Comparison of ENCODE assay signal across 19 cellular contexts in the genomic region with DNA sequence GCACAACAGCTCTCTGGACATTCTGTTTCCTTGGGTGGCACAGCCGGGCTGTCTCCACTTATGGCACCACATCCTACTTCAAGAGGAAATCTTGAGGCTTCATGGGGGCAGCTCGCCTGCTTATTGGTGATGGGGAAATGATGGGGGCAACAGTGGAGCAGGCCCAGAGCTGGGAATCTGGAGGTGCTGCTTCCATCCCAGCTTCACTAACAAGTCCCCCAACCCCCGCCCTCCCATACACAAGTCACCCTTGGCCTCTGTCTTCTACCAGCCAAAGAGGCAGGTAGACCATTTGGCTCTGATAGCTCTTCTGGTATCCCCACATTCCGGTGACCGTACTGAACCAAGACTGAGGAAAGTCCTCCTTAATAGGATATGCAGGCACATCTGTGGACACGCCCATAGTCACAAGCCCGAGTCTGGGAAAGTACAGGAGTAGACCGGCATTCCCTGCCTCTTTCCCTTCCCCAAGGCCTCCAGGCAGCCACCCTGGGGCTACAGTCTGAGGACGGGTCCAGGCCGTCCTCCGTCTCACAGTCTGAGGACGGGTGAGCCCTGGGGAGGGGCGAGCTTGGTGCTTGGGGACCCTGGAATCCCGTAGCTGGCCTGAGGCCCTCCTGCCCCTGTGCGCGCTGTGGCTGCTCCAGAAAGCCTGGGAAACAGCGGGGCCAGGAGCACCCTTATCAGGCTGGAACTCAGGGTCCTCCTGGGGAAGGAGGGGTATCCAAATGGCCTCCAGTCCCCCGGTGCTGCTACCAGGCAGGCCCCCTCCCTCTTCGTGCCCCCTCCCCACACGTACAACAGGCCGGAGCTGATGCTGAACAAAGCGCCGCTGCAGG.
A peak's percentile ranks its signal among the peaks of the same experiment; 100 is the strongest.
DNase-seq lines count a peak whose midpoint lies in the region; ATAC-seq and TF ChIP-seq lines count a peak whose summit lies in the region.
"Had no signal": no experiment of that assay in that cellular context is flagged by ENCODE, and none has a peak within 500 bp of the region (broad histone marks: within the 10 kb centered on the region; RNA-seq: fewer than 3 reads in every experiment).

No MANE protein-coding gene starts in this region.

- no peaks in the 10 kb centered on the region for H3K36me3 Mint-ChIP-seq in HFFc6 (ENCODE audit: low read depth)
- H3K36me3 Mint-ChIP-seq in T-helper 17 cell (ENCODE audit: low read depth): no peaks in the 10 kb centered on the region
- H3K36me3 Mint-ChIP-seq: CD8-positive, alpha-beta memory T cell had no signal

- no peaks in the 10 kb centered on the region for H3K9me3 Mint-ChIP-seq in HFFc6
- H3K9me3 Mint-ChIP-seq: CD8-positive, alpha-beta memory T cell; H9 had no signal

- H3K36me3 ChIP-seq in ES-I3 (ENCODE audit: insufficient read depth, low read length) (no peaks in the 10 kb centered on the region), Karpas-422 (ENCODE audit: insufficient read depth, low read length) (no peaks in the 10 kb centered on the region)
- H3K36me3 ChIP-seq: BLaER1 treated with 17β-estradiol and CSF1 and Interleukin-3, amounts not matched to agents 10 nM and 100 nM had no signal

- H3K4me3 Mint-ChIP-seq in HFFc6: no peak overlapping the region
- no peak overlapping the region for H3K4me3 Mint-ChIP-seq in T-helper 17 cell
- H3K4me3 Mint-ChIP-seq: CD8-positive, alpha-beta memory T cell; H9 had no signal

- H3K4me2 ChIP-seq in Karpas-422 (ENCODE audit: low read depth, low read length, poor library complexity, severe bottlenecking): peak overlapping the region; percentile 19

- H3K9me2 ChIP-seq in Karpas-422 (replicated peaks; ENCODE audit: insufficient read depth, low read length): no peaks in the 10 kb centered on the region

- no peak overlapping the region for H3K27ac Mint-ChIP-seq in HFFc6
- no peak overlapping the region for H3K27ac Mint-ChIP-seq in T-helper 17 cell
- H3K27ac Mint-ChIP-seq: H9 had no signal

- intact Hi-C loops in posterior vena cava (cut with DNase I): no loop called here

- H3K27me3 Mint-ChIP-seq in HFFc6 (ENCODE audit: insufficient read depth) (peaks cover 17% of the 10 kb centered on the region), T-helper 17 cell (peaks cover 30% of the 10 kb centered on the region)

- TF ChIP-seq CTCF in foreskin keratinocyte (conservative IDR thresholded peaks at IDR 0.05) (no peak), HFFc6 (IDR thresholded peaks at IDR 0.05) (no peak)

- H3K4me1 Mint-ChIP-seq in HFFc6 (ENCODE audit: low read depth) (peaks cover 4% of the 10 kb centered on the region; the same call in 1 of the 2 replicates), T-helper 17 cell (peaks cover 6% of the 10 kb centered on the region)

- H3K27me3 ChIP-seq in Karpas-422 (ENCODE audit: low read length): no peaks in the 10 kb centered on the region
- peaks cover 41% of the 10 kb centered on the region for H3K27me3 ChIP-seq in foreskin keratinocyte
- H3K27me3 ChIP-seq: BLaER1 treated with 17β-estradiol and CSF1 and Interleukin-3, amounts not matched to agents 10 nM and 100 nM had no signal

- H3K4me1 ChIP-seq in ES-I3 (ENCODE audit: insufficient read depth, low read length): peaks cover 12% of the 10 kb centered on the region; the same call in 1 of the 2 replicates
- peaks cover 76% of the 10 kb centered on the region for H3K4me1 ChIP-seq in Karpas-422 (ENCODE audit: low read length)
- no peaks in the 10 kb centered on the region for H3K4me1 ChIP-seq in foreskin keratinocyte

- no peaks in the 10 kb centered on the region for H4K20me1 ChIP-seq in Karpas-422 (ENCODE audit: insufficient read depth, low read depth, low read length)
- H4K20me1 ChIP-seq: BLaER1 treated with 17β-estradiol and CSF1 and Interleukin-3, amounts not matched to agents 10 nM and 100 nM had no signal

- H3K9me3 ChIP-seq in ES-I3 (ENCODE audit: control insufficient read depth, insufficient read depth, low read length) (no peaks in the 10 kb centered on the region), Karpas-422 (ENCODE audit: low read length) (no peaks in the 10 kb centered on the region), T-helper 17 cell (ENCODE audit: control insufficient read depth, low read length, poor library complexity, severe bottlenecking) (no peaks in the 10 kb centered on the region)
- H3K9me3 ChIP-seq: BLaER1 treated with 17β-estradiol and CSF1 and Interleukin-3, amounts not matched to agents 10 nM and 100 nM had no signal

- H3K27ac ChIP-seq in Karpas-422 (ENCODE audit: low read length): peak overlapping the region; percentile 47
- no peak overlapping the region for H3K27ac ChIP-seq in foreskin keratinocyte
- H3K27ac ChIP-seq: BLaER1 treated with 17β-estradiol and CSF1 and Interleukin-3, amounts not matched to agents 10 nM and 100 nM; HL-60 had no signal

- H3K9ac ChIP-seq in ES-I3 (ENCODE audit: low read depth, low read length): peak overlapping the region; percentile 44; the same call in 1 of the 2 replicates
- H3K9ac ChIP-seq in Karpas-422 (ENCODE audit: low read length): peak overlapping the region; percentile 41; the same call in 1 of the 2 replicates
- H3K9ac ChIP-seq: BLaER1 treated with 17β-estradiol and CSF1 and Interleukin-3, amounts not matched to agents 10 nM and 100 nM had no signal

- no peaks in the 10 kb centered on the region for H3K79me2 ChIP-seq in Karpas-422 (ENCODE audit: low read length)

- no peak for DNase-seq in Karpas-422
- DNase-seq in foreskin keratinocyte: no peak
- peak; percentile 67 for DNase-seq in posterior vena cava (ENCODE audit: low spot score)
- DNase-seq in HFFc6: no peak
- no peak for DNase-seq in NCI-H446 treated with DMSO at 0.1 percent for 48 hours (lab: John Stamatoyannopoulos, UW)
- no peak for DNase-seq in T-helper 17 cell
- DNase-seq: CD8-positive, alpha-beta memory T cell; DMS79; MM.1S; NCI-H1092 treated with DMSO at 0.1 percent for 48 hours; NCI-H146; NCI-H2081; NCI-H2171 treated with DMSO at 0.1 percent for 48 hours; NCI-H446; SHP77 treated with DMSO at 0.1 percent for 48 hours had no signal

- H3K4me3 ChIP-seq in Karpas-422 (ENCODE audit: low read length): no peak overlapping the region
- H3K4me3 ChIP-seq: BLaER1 treated with 17β-estradiol and CSF1 and Interleukin-3, amounts not matched to agents 10 nM and 100 nM had no signal

- H2AFZ ChIP-seq in Karpas-422 (ENCODE audit: low read length): no peak overlapping the region

- ATAC-seq in foreskin keratinocyte: peak; percentile 41
- ATAC-seq in T-helper 17 cell: no peak
